Comparison of ENCODE assay signal across 17 cellular contexts in the genomic region with DNA sequence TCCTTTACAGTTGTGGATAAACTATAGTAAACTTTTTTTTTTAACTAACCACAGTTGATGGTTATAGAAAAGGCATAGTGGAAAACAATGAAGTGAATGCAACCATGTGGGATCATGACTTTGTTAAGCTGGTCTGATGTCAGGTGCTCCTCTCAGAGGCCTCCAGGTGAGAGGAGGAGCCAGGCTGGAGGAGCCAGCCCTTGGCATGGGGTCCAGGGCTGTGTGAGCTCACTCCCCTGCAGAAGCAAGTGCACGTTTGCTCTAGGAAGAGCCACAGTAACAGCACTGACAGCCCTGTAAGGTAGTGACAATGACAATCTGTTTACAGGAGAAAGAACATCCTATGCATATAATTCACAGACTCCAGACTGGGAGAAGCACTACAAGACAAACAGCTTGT. TPM values are rescaled to one million over a fixed set of nuclear protein-coding genes. Genes with fewer than 3 reads are reported as not detected.
A peak's percentile ranks its signal among the peaks of the same experiment; 100 is the strongest.
DNase-seq lines count a peak whose midpoint lies in the region; ATAC-seq and TF ChIP-seq lines count a peak whose summit lies in the region.
"Had no signal": no experiment of that assay in that cellular context is flagged by ENCODE, and none has a peak within 500 bp of the region (broad histone marks: within the 10 kb centered on the region; RNA-seq: fewer than 3 reads in every experiment).

No MANE protein-coding gene starts in this region.

- peaks cover 74% of the 10 kb centered on the region for H3K36me3 Mint-ChIP-seq in activated T-cell treated with anti-CD3 and anti-CD28 coated beads, Interleukin-2, amount 50 U/mL, for 24 hours (ENCODE audit: low read depth)
- peaks cover 75% of the 10 kb centered on the region for H3K36me3 Mint-ChIP-seq in activated T-helper 17 cell treated with anti-CD3 and anti-CD28 coated beads, Interleukin-2, amount 50 U/mL, for 72 hours (ENCODE audit: low read depth)
- H3K36me3 Mint-ChIP-seq in naive thymus-derived CD4-positive, alpha-beta T cell = peaks cover 4 to 30% (median 5%) of the 10 kb centered on the region in 5 donors

- no peak overlapping the region for H3K4me3 Mint-ChIP-seq in activated T-cell treated with anti-CD3 and anti-CD28 coated beads, Interleukin-2, amount 50 U/mL, for 24 hours
- peak overlapping the region; percentile 22 for H3K4me3 Mint-ChIP-seq in activated T-helper 17 cell treated with anti-CD3 and anti-CD28 coated beads, Interleukin-2, amount 50 U/mL, for 72 hours
- H3K4me3 Mint-ChIP-seq in naive thymus-derived CD4-positive, alpha-beta T cell = no peak overlapping the region
- H3K4me3 Mint-ChIP-seq: CD8-positive, alpha-beta T cell; GM23338 had no signal

- CTCF ChIA-PET in naive thymus-derived CD4-positive, alpha-beta T cell (lab: Charles Lee) = no interaction called here

- H3K27ac ChIP-seq in dorsolateral prefrontal cortex = peak overlapping the region in 31 of 59 donors; percentile 3 to 81 (median 51)
- H3K27ac ChIP-seq in naive thymus-derived CD4-positive, alpha-beta T cell (ENCODE audit: low read depth, low read length) = no peak overlapping the region
- H3K27ac ChIP-seq: A549 had no signal

- ATAC-seq in activated T-helper 17 cell treated with anti-CD3 and anti-CD28 coated beads, Interleukin-2, amount 50 U/mL, for 72 hours (replicated peaks) = no peak
- no peak for ATAC-seq in naive thymus-derived CD4-positive, alpha-beta T cell
- ATAC-seq: A549; CD8-positive, alpha-beta T cell; GM23338 had no signal

- DNase-seq in activated T-cell treated with anti-CD3 and anti-CD28 coated beads, Interleukin-2, amount 50 U/mL, for 24 hours = no peak
- DNase-seq in activated T-cell treated with anti-CD3 and anti-CD28 coated beads, Interleukin-2, amount 50 U/mL, for 48 hours = no peak
- DNase-seq in dorsolateral prefrontal cortex = no peak
- peak; percentile 9 for DNase-seq in posterior vena cava (ENCODE audit: low spot score)
- no peak for DNase-seq in naive thymus-derived CD4-positive, alpha-beta T cell
- no peak for DNase-seq in NOMO-1 treated with DMSO at 0.1 percent for 48 hours (lab: John Stamatoyannopoulos, UW; ENCODE audit: unreplicated experiment)
- DNase-seq in NCI-H2227 treated with DMSO at 0.1 percent for 48 hours (lab: John Stamatoyannopoulos, UW) = no peak
- DNase-seq: CD8-positive, alpha-beta T cell; COR-L47; DMS153; DND-41; GDM1; H7 had no signal

- H3K36me3 ChIP-seq in naive thymus-derived CD4-positive, alpha-beta T cell (ENCODE audit: control insufficient read depth in 2 of 3, insufficient read depth in 3 of 3, low read length in 3 of 3) = peaks cover 5 to 50% (median 10%) of the 10 kb centered on the region in 3 experiments

- H3K9me3 ChIP-seq in naive thymus-derived CD4-positive, alpha-beta T cell (ENCODE audit: control insufficient read depth in 2 of 3, low read length in 3 of 3) = no peaks in the 10 kb centered on the region
- H3K9me3 ChIP-seq: A549 had no signal

- POLR2A ChIA-PET in naive thymus-derived CD4-positive, alpha-beta T cell (lab: Charles Lee) = interaction anchor here (0.8 kb wide), 1 partner anchor 27 kb away, joined by 3 read pairs; no protein-coding TSS in a partner anchor

- peak overlapping the region; percentile 50 for H3K27ac Mint-ChIP-seq in activated T-cell treated with anti-CD3 and anti-CD28 coated beads, Interleukin-2, amount 50 U/mL, for 24 hours
- H3K27ac Mint-ChIP-seq in activated T-helper 17 cell treated with anti-CD3 and anti-CD28 coated beads, Interleukin-2, amount 50 U/mL, for 72 hours = peak overlapping the region; percentile 66
- no peak overlapping the region for H3K27ac Mint-ChIP-seq in naive thymus-derived CD4-positive, alpha-beta T cell
- H3K27ac Mint-ChIP-seq: CD14-positive monocyte; CD8-positive, alpha-beta T cell had no signal

- H3K27me3 Mint-ChIP-seq in activated T-cell treated with anti-CD3 and anti-CD28 coated beads, Interleukin-2, amount 50 U/mL, for 24 hours = no peaks in the 10 kb centered on the region
- no peaks in the 10 kb centered on the region for H3K27me3 Mint-ChIP-seq in activated T-helper 17 cell treated with anti-CD3 and anti-CD28 coated beads, Interleukin-2, amount 50 U/mL, for 72 hours
- H3K27me3 Mint-ChIP-seq in naive thymus-derived CD4-positive, alpha-beta T cell = no peaks in the 10 kb centered on the region

- no peaks in the 10 kb centered on the region for H3K27me3 ChIP-seq in dorsolateral prefrontal cortex
- no peaks in the 10 kb centered on the region for H3K27me3 ChIP-seq in naive thymus-derived CD4-positive, alpha-beta T cell (ENCODE audit: control insufficient read depth in 2 of 2, insufficient read depth in 2 of 2, low read length in 2 of 2)

- peaks cover 5 to 12% of the 10 kb centered on the region in 2 donors for H3K4me1 ChIP-seq in naive thymus-derived CD4-positive, alpha-beta T cell (ENCODE audit: control insufficient read depth in 2 of 2, insufficient read depth in 2 of 2, low read length in 2 of 2)

- H3K4me3 ChIP-seq in dorsolateral prefrontal cortex = no peak overlapping the region
- no peak overlapping the region for H3K4me3 ChIP-seq in naive thymus-derived CD4-positive, alpha-beta T cell (ENCODE audit: low read length)
- H3K4me3 ChIP-seq: A549, GM23338 had no signal

- TF ChIP-seq CTCF in dorsolateral prefrontal cortex (IDR thresholded peaks at IDR 0.05 in 54 of 56, conservative IDR thresholded peaks at IDR 0.05 in 2 of 56; ENCODE audit: low read depth in 1 of 56, partially characterized antibody in 56 of 56) = no peak

- H3K4me1 Mint-ChIP-seq in activated T-cell treated with anti-CD3 and anti-CD28 coated beads, Interleukin-2, amount 50 U/mL, for 24 hours (ENCODE audit: low read depth) = peaks cover 44% of the 10 kb centered on the region
- H3K4me1 Mint-ChIP-seq in activated T-helper 17 cell treated with anti-CD3 and anti-CD28 coated beads, Interleukin-2, amount 50 U/mL, for 72 hours = peaks cover 33% of the 10 kb centered on the region
- peaks cover 24 to 44% (median 28%) of the 10 kb centered on the region in 7 donors for H3K4me1 Mint-ChIP-seq in naive thymus-derived CD4-positive, alpha-beta T cell

- no peaks in the 10 kb centered on the region for H3K9me3 Mint-ChIP-seq in activated T-cell treated with anti-CD3 and anti-CD28 coated beads, Interleukin-2, amount 50 U/mL, for 24 hours
- no peaks in the 10 kb centered on the region for H3K9me3 Mint-ChIP-seq in activated T-helper 17 cell treated with anti-CD3 and anti-CD28 coated beads, Interleukin-2, amount 50 U/mL, for 72 hours
- H3K9me3 Mint-ChIP-seq in naive thymus-derived CD4-positive, alpha-beta T cell = no peaks in the 10 kb centered on the region
- H3K9me3 Mint-ChIP-seq: CD14-positive monocyte; CD8-positive, alpha-beta T cell; GM23338 had no signal

- intact Hi-C loops in dorsolateral prefrontal cortex (cut with DNase I) = loop anchor here (5.0 to 10.0 kb wide), 3 partner anchors 71 to 159 kb away; a partner anchor contains a TSS
- intact Hi-C loops in posterior vena cava (cut with DNase I) = no loop called here
- intact Hi-C loops in naive thymus-derived CD4-positive, alpha-beta T cell (cut with micrococcal nuclease) = loop anchor here (10.0 kb wide), 2 partner anchors 241 to 549 kb away; a partner anchor contains a TSS

RNA-seq across cellular contexts. Expression of a gene that starts 5.7 kb away (rescaled TPM):
- 10 to 100 TPM; 81.9 to 86.4 TPM for total RNA-seq in activated T-helper 17 cell treated with anti-CD3 and anti-CD28 coated beads, Interleukin-2, amount 50 U/mL, for 72 hours
- 100 to 1,000 TPM in 59 of 120 experiments, 10 to 100 TPM in 61; 55.3 to 138 (median 99.6) TPM for total RNA-seq in dorsolateral prefrontal cortex
- 10 to 100 TPM; 49.3 to 53.0 TPM for total RNA-seq in posterior vena cava
- total RNA-seq in naive thymus-derived CD4-positive, alpha-beta T cell = 100 to 1,000 TPM in 1 of 5 experiments, 10 to 100 TPM in 4; 39.2 to 105 (median 55.3) TPM
- polyA plus RNA-seq in naive thymus-derived CD4-positive, alpha-beta T cell = 100 to 1,000 TPM; 110 to 122 TPM

RNA-seq across cellular contexts. Expression of a gene that starts 6.7 kb away (rescaled TPM):
- 10 to 100 TPM; 71.0 to 73.6 TPM for total RNA-seq in activated T-helper 17 cell treated with anti-CD3 and anti-CD28 coated beads, Interleukin-2, amount 50 U/mL, for 72 hours
- total RNA-seq in dorsolateral prefrontal cortex (10 to 100 TPM; 11.9 to 65.1 (median 31.2) TPM), posterior vena cava (1 to 10 TPM; 2.3 to 4.4 TPM)
- total RNA-seq in naive thymus-derived CD4-positive, alpha-beta T cell = 100 to 1,000 TPM in 3 of 5 experiments, 10 to 100 TPM in 2; 72.0 to 160 (median 127) TPM
- polyA plus RNA-seq in naive thymus-derived CD4-positive, alpha-beta T cell = 10 to 100 TPM; 15.0 to 25.3 TPM

RNA-seq across cellular contexts. Expression of a gene that starts 32.5 kb away (rescaled TPM):
- total RNA-seq in activated T-helper 17 cell treated with anti-CD3 and anti-CD28 coated beads, Interleukin-2, amount 50 U/mL, for 72 hours = 10 to 100 TPM in 1 of 2 donors, 1 to 10 TPM in 1; 1.6 to 12.8 TPM
- total RNA-seq in dorsolateral prefrontal cortex (10 to 100 TPM in 10 of 120 experiments, 1 to 10 TPM in 110; 1.8 to 24.3 (median 6.2) TPM), posterior vena cava (under 1 TPM; 0.32 to 0.95 TPM)
- total RNA-seq in naive thymus-derived CD4-positive, alpha-beta T cell = under 1 TPM; 0.16 to 0.94 (median 0.27) TPM
- under 1 TPM in 1 of 2 donors, not detected in 1; 0.32 TPM for polyA plus RNA-seq in naive thymus-derived CD4-positive, alpha-beta T cell
- polyA plus RNA-seq: CD14-positive monocyte had no signal

RNA-seq across cellular contexts. Expression of a gene that starts 53.8 kb away (rescaled TPM):
- total RNA-seq in activated T-helper 17 cell treated with anti-CD3 and anti-CD28 coated beads, Interleukin-2, amount 50 U/mL, for 72 hours = 10 to 100 TPM; 36.4 to 86.5 TPM
- 10 to 100 TPM; 34.2 to 84.6 (median 58.4) TPM for total RNA-seq in dorsolateral prefrontal cortex
- 10 to 100 TPM; 17.1 to 17.8 TPM for total RNA-seq in posterior vena cava
- 100 to 1,000 TPM in 2 of 5 experiments, 10 to 100 TPM in 3; 45.3 to 214 (median 91.8) TPM for total RNA-seq in naive thymus-derived CD4-positive, alpha-beta T cell
- polyA plus RNA-seq in naive thymus-derived CD4-positive, alpha-beta T cell = 10 to 100 TPM; 73.1 to 82.3 TPM

Comparison
In these comparisons a context has a peak if more than half of its experiments do, and no peak if none do; other contexts are left out.
1. H3K27ac Mint-ChIP-seq: peak in activated T-cell treated with anti-CD3 and anti-CD28 coated beads, Interleukin-2, amount 50 U/mL, for 24 hours (single experiment) and activated T-helper 17 cell treated with anti-CD3 and anti-CD28 coated beads, Interleukin-2, amount 50 U/mL, for 72 hours (single experiment); none in naive thymus-derived CD4-positive, alpha-beta T cell (0 of 9).
2. intact Hi-C loops: an anchor here in dorsolateral prefrontal cortex (5.0 to 10.0 kb wide) and naive thymus-derived CD4-positive, alpha-beta T cell (10.0 kb wide); none called in posterior vena cava.